In the genomic region with DNA sequence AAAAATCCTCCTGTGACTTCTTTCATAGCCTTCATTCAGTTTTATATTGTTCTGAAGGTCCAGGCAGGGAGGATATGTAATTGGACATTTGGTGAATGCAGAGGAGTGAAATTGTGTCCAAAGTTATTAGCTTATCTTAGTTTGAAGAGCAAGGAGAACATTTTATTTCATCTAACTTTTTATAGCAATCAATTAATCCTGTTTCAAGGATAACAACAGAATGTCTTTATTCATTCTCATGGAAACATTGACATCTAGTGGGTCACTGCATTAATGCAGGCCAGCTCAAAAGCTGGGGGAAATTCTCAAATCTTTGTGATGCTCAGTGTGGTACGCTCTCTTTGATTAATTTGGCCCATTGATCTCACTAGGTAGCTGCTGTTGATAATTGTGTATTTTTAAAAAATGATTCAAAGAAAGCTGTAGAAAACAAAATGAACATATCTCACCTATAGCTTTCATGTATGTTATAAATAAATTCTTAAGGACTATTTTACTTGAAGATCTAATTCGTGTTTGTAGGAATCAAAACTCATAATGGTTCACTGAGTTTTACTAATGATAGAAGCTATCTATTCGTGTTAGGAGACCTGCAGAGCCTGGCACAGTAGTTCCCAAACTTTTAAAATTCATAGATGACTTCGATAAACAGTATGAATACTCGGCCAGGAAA, we compare ENCODE assay signal across 8 cellular contexts.
DNase-seq lines count a peak whose midpoint lies in the region; ATAC-seq and TF ChIP-seq lines count a peak whose summit lies in the region.

No MANE protein-coding gene starts in this region.

- H3K79me1 ChIP-seq in mesenchymal stem cell (replicated peaks; ENCODE audit: low read length, poor library complexity, severe bottlenecking): no peaks in the 10 kb centered on the region

- H3K79me2 ChIP-seq in OCI-LY3 (ENCODE audit: low read length): no peaks in the 10 kb centered on the region

- H2BK120ac ChIP-seq in mesenchymal stem cell (ENCODE audit: low read depth, low read length): no peak overlapping the region

- H4K91ac ChIP-seq in mesenchymal stem cell (ENCODE audit: low read length): no peak overlapping the region

- no peak overlapping the region for H2AK5ac ChIP-seq in mesenchymal stem cell (ENCODE audit: low read length, severe bottlenecking)

- no peak overlapping the region for H4K8ac ChIP-seq in mesenchymal stem cell (ENCODE audit: low read length)

- ATAC-seq in HG03565 (IDR thresholded peaks at IDR 0.05; ENCODE audit: unreplicated experiment): peak; percentile 55

- H3K27me3 ChIP-seq in GM06990 (replicated peaks; ENCODE audit: control insufficient read depth, insufficient read depth, low read length): no peaks in the 10 kb centered on the region; the same call in 1 of the 2 replicates
- peaks cover 3% of the 10 kb centered on the region; the same call in 1 of the 2 replicates for H3K27me3 ChIP-seq in OCI-LY3 (ENCODE audit: low read depth, low read length)
- H3K27me3 ChIP-seq in mesenchymal stem cell (ENCODE audit: control insufficient read depth in 1 of 2, insufficient read depth in 1 of 2, low read length in 2 of 2): no peaks in the 10 kb centered on the region

- TF ChIP-seq CTCF in GM06990 (IDR thresholded peaks at IDR 0.05; ENCODE audit: insufficient read depth, low read length, poor library complexity, severe bottlenecking): peak; percentile 65
- TF ChIP-seq CTCF in OCI-LY3 (IDR thresholded peaks at IDR 0.05; ENCODE audit: low read depth, low read length): peak; percentile 91

- no peak overlapping the region for H3K18ac ChIP-seq in mesenchymal stem cell (ENCODE audit: low read depth in 1 of 2, low read length in 2 of 2)

- no peak overlapping the region for H2BK5ac ChIP-seq in mesenchymal stem cell (ENCODE audit: low read depth, low read length, poor library complexity, severe bottlenecking)

- H2BK15ac ChIP-seq in mesenchymal stem cell (ENCODE audit: low read depth, poor library complexity, severe bottlenecking): no peak overlapping the region

- no peak overlapping the region for H2BK12ac ChIP-seq in mesenchymal stem cell (ENCODE audit: low read length in 2 of 2)

- no peak overlapping the region for H3K23ac ChIP-seq in mesenchymal stem cell (ENCODE audit: low read length in 2 of 2)

- H2AFZ ChIP-seq in OCI-LY3 (ENCODE audit: low read depth, low read length): peak overlapping the region; percentile 15; the same call in 1 of the 2 replicates
- no peak overlapping the region for H2AFZ ChIP-seq in mesenchymal stem cell (ENCODE audit: low read depth, low read length)

- H3K4me2 ChIP-seq in OCI-LY3 (ENCODE audit: low read length) (peak overlapping the region; percentile 61), mesenchymal stem cell (ENCODE audit: low read length, poor library complexity, severe bottlenecking) (no peak overlapping the region)

- peak; percentile 26 for DNase-seq in AG08396 (ENCODE audit: low spot score)
- DNase-seq in GM06990 (ENCODE audit: extremely low read depth, insufficient read length): no peak
- peak; percentile 52 for DNase-seq in ecto neural progenitor cell (ENCODE audit: low spot score)
- DNase-seq in mesenchymal stem cell: peak; percentile 59
- DNase-seq in NK-92 (lab: John Stamatoyannopoulos, UW; ENCODE audit: unreplicated experiment): no peak
- DNase-seq in 8988T: no peak

- no peak overlapping the region for H3K14ac ChIP-seq in mesenchymal stem cell (ENCODE audit: low read length in 2 of 2)

- H3K4me1 ChIP-seq in OCI-LY3 (ENCODE audit: low read length) (peaks cover 6% of the 10 kb centered on the region), mesenchymal stem cell (ENCODE audit: control insufficient read depth, insufficient read depth, low read depth, low read length) (no peaks in the 10 kb centered on the region)

- no peak overlapping the region for H3K4ac ChIP-seq in mesenchymal stem cell (ENCODE audit: low read depth in 1 of 2, low read length in 2 of 2)

- 69% methylated on average over 3 of the region's 5 CpGs for WGBS in mesenchymal stem cell

- H3K36me3 ChIP-seq in GM06990 (ENCODE audit: control insufficient read depth, insufficient read depth, low read length): no peaks in the 10 kb centered on the region
- no peaks in the 10 kb centered on the region for H3K36me3 ChIP-seq in OCI-LY3 (replicated peaks; ENCODE audit: low read depth, low read length)
- H3K36me3 ChIP-seq in mesenchymal stem cell (ENCODE audit: control insufficient read depth in 1 of 2, insufficient read depth in 2 of 2, low read depth in 1 of 2, low read length in 2 of 2): no peaks in the 10 kb centered on the region

- H3K4me3 ChIP-seq in GM06990 (replicated peaks; ENCODE audit: low read depth, low read length): no peak overlapping the region
- peak overlapping the region; percentile 37; the same call in 1 of the 2 replicates for H3K4me3 ChIP-seq in OCI-LY3 (ENCODE audit: low read length)
- H3K4me3 ChIP-seq in mesenchymal stem cell (ENCODE audit: insufficient read depth in 1 of 2, low read depth in 1 of 2, low read length in 2 of 2): no peak overlapping the region

- H3K9me3 ChIP-seq in OCI-LY3 (ENCODE audit: insufficient read depth, low read length) (no peaks in the 10 kb centered on the region), mesenchymal stem cell (ENCODE audit: control insufficient read depth, low read length) (no peaks in the 10 kb centered on the region)

- H3K27ac ChIP-seq in OCI-LY3 (ENCODE audit: low read length) (no peak overlapping the region), mesenchymal stem cell (ENCODE audit: low read length, poor library complexity, severe bottlenecking) (no peak overlapping the region)

- H3K9ac ChIP-seq in OCI-LY3 (ENCODE audit: low read length) (no peak overlapping the region), mesenchymal stem cell (ENCODE audit: low read length) (peak overlapping the region; percentile 68)

- H4K20me1 ChIP-seq in OCI-LY3 (ENCODE audit: insufficient read depth, low read length): no peaks in the 10 kb centered on the region

Comparison
In these comparisons a context has a peak if more than half of its experiments do, and no peak if none do; other contexts are left out.
1. DNase-seq: peak in AG08396 (single experiment), ecto neural progenitor cell (single experiment) and mesenchymal stem cell (single experiment); none in GM06990 (single experiment), NK-92 (single experiment) and 8988T (single experiment).